13 cellular contexts compared by ENCODE assay signal in genomic region chr3:132342183-132342582, GRCh38. TPM values are rescaled to one million over a fixed set of nuclear protein-coding genes. Genes with fewer than 3 reads are reported as not detected.
DNase-seq lines count a peak whose midpoint lies in the region; ATAC-seq, FAIRE-seq and TF ChIP-seq lines count a peak whose summit lies in the region.
"Had no signal": no experiment of that assay in that cellular context is flagged by ENCODE, and none has a peak within 500 bp of the region (broad histone marks: within the 10 kb centered on the region; RNA-seq: fewer than 3 reads in every experiment).

No MANE protein-coding gene starts in this region.

- H2BK12ac ChIP-seq in trophoblast cell (ENCODE audit: low read length): no peak overlapping the region

- H3K4ac ChIP-seq in trophoblast cell (ENCODE audit: low read depth, low read length): no peak overlapping the region

- no peaks in the 10 kb centered on the region for H3K79me2 ChIP-seq in trophoblast cell (ENCODE audit: control insufficient read depth, insufficient read depth, low read length, poor library complexity)

- no peak overlapping the region for H2AK5ac ChIP-seq in trophoblast cell (ENCODE audit: low read length)

- no peak overlapping the region for H3K18ac ChIP-seq in trophoblast cell (ENCODE audit: low read length)

- H3K9ac ChIP-seq in trophoblast cell (ENCODE audit: low read length): no peak overlapping the region
- H3K9ac ChIP-seq: BLaER1 had no signal

- H3K4me1 ChIP-seq in right cardiac atrium (ENCODE audit: control insufficient read depth, insufficient read depth, low read length): no peaks in the 10 kb centered on the region
- H3K4me1 ChIP-seq in heart left ventricle: peaks cover 0 to 9% (median 0%) of the 10 kb centered on the region in 12 donors
- H3K4me1 ChIP-seq in RWPE2 (ENCODE audit: insufficient read depth, poor library complexity, severe bottlenecking): peaks cover 10% of the 10 kb centered on the region
- H3K4me1 ChIP-seq in trophoblast cell (ENCODE audit: control insufficient read depth in 1 of 2, insufficient read depth in 2 of 2, low read length in 2 of 2): peaks cover 0 to 3% of the 10 kb centered on the region in 2 experiments
- H3K4me1 ChIP-seq: BLaER1 had no signal

- H3K9me3 ChIP-seq in right cardiac atrium (ENCODE audit: control insufficient read depth, low read length) (no peaks in the 10 kb centered on the region), heart left ventricle (no peaks in the 10 kb centered on the region), RWPE2 (ENCODE audit: severe bottlenecking) (no peaks in the 10 kb centered on the region), trophoblast cell (ENCODE audit: insufficient read depth, low read depth, low read length) (no peaks in the 10 kb centered on the region)
- H3K9me3 ChIP-seq: BLaER1 had no signal

- H3K27ac ChIP-seq in right cardiac atrium (ENCODE audit: low read length) (no peak overlapping the region), heart left ventricle (no peak overlapping the region), RWPE2 (ENCODE audit: poor library complexity, severe bottlenecking) (no peak overlapping the region), trophoblast cell (ENCODE audit: low read depth, low read length) (no peak overlapping the region)
- H3K27ac ChIP-seq: BLaER1 had no signal

- H3K79me1 ChIP-seq in trophoblast cell (ENCODE audit: low read length): no peaks in the 10 kb centered on the region

- H3K14ac ChIP-seq in trophoblast cell (ENCODE audit: low read length): no peak overlapping the region

- intact Hi-C loops in right cardiac atrium (cut with DNase I): loop anchor here in 3 of 4 donors (2.0 to 5.0 kb wide), 3 partner anchors 85 to 90 kb away; no protein-coding TSS in a partner anchor
- intact Hi-C loops in heart left ventricle (cut with DNase I): loop anchor here in 7 of 10 donors (2.0 to 10.0 kb wide), 4 partner anchors 85 to 297 kb away; no protein-coding TSS in a partner anchor

- ATAC-seq in right cardiac atrium (peak; percentile 65 to 81), heart left ventricle (no peak), RWPE2 (ENCODE audit: low read depth) (peak; percentile 83)
- ATAC-seq: stimulated activated memory B cell treated with anti-CD40 and anti-IgM and Interleukin-4, amounts not matched to agents 10 μg/mL and 1 μg/mL and 100 μg/mL, for 72 hours had no signal

- WGBS in right cardiac atrium: 48% methylated on average over 5 of the region's 5 CpGs
- 53 to 64% (median 61%) methylated on average over 5 of the region's 5 CpGs for WGBS in heart left ventricle, 4 donors
- no CpG with 5 or more reads among the region's 5 CpGs for WGBS in trophoblast cell (ENCODE audit: extremely low coverage, insufficient coverage, insufficient read length)

- H3K4me3 ChIP-seq in right cardiac atrium (ENCODE audit: low read length) (no peak overlapping the region), heart left ventricle (no peak overlapping the region), RWPE2 (ENCODE audit: severe bottlenecking) (no peak overlapping the region), foreskin fibroblast (ENCODE audit: low read depth in 1 of 2, low read length in 2 of 2) (no peak overlapping the region), trophoblast cell (ENCODE audit: low read depth, low read length) (no peak overlapping the region)
- H3K4me3 ChIP-seq: BLaER1 had no signal

- H4K91ac ChIP-seq in trophoblast cell (ENCODE audit: low read depth, low read length): no peak overlapping the region

- H2BK120ac ChIP-seq in trophoblast cell (ENCODE audit: insufficient read depth, low read length, poor library complexity): no peak overlapping the region

- no peak overlapping the region for H3K4me2 ChIP-seq in trophoblast cell (ENCODE audit: low read length)
- H3K4me2 ChIP-seq: BLaER1 had no signal

- no peaks in the 10 kb centered on the region for H3K27me3 ChIP-seq in right cardiac atrium (ENCODE audit: control insufficient read depth, insufficient read depth)
- H3K27me3 ChIP-seq in heart left ventricle: no peaks in the 10 kb centered on the region
- no peaks in the 10 kb centered on the region for H3K27me3 ChIP-seq in RWPE2 (ENCODE audit: insufficient read depth, poor library complexity, severe bottlenecking)
- no peaks in the 10 kb centered on the region for H3K27me3 ChIP-seq in trophoblast cell (ENCODE audit: insufficient read depth, low read length)
- H3K27me3 ChIP-seq: BLaER1 had no signal

- no peak for TF ChIP-seq POLR2A in heart left ventricle (IDR thresholded peaks at IDR 0.05)

- no peak overlapping the region for H2AFZ ChIP-seq in trophoblast cell (ENCODE audit: insufficient read depth, low read length, poor library complexity)

- peaks cover 0 to 6% (median 0%) of the 10 kb centered on the region in 9 donors for H3K36me3 ChIP-seq in heart left ventricle
- no peaks in the 10 kb centered on the region for H3K36me3 ChIP-seq in RWPE2 (ENCODE audit: low read depth)
- peaks cover 0 to 2% of the 10 kb centered on the region in 2 experiments for H3K36me3 ChIP-seq in trophoblast cell (ENCODE audit: control insufficient read depth in 1 of 2, insufficient read depth in 2 of 2, low read length in 2 of 2)
- H3K36me3 ChIP-seq: BLaER1 had no signal

- TF ChIP-seq CTCF in heart left ventricle (IDR thresholded peaks at IDR 0.05) (peak in 1 of 12 donors; percentile 7), RWPE2 (IDR thresholded peaks at IDR 0.05; ENCODE audit: poor library complexity, severe bottlenecking) (no peak), foreskin fibroblast (IDR thresholded peaks at IDR 0.05; ENCODE audit: low read depth, low read length) (no peak)

- no peak overlapping the region for H2BK5ac ChIP-seq in trophoblast cell (ENCODE audit: low read depth, low read length, poor library complexity)

- no peak overlapping the region for H3K23ac ChIP-seq in trophoblast cell (ENCODE audit: low read length)

- FAIRE-seq in GM19239 (lab: Jason Lieb, UNC): no peak

- H4K12ac ChIP-seq in trophoblast cell (ENCODE audit: low read depth, low read length): no peak overlapping the region

- no peak overlapping the region for H4K8ac ChIP-seq in trophoblast cell (ENCODE audit: low read depth, low read length)

- peak in 1 of 3 donors; percentile 34 for DNase-seq in right cardiac atrium
- no peak for DNase-seq in heart left ventricle
- DNase-seq in RWPE2 (ENCODE audit: low spot score): no peak
- DNase-seq in foreskin fibroblast: peak; percentile 32 to 68
- DNase-seq in activated T-cell treated with anti-CD3 and anti-CD28 coated beads, Interleukin-2, amount 50 U/mL, for 48 hours: no peak
- no peak for DNase-seq in activated CD8-positive, alpha-beta memory T cell treated with anti-CD3 and anti-CD28 coated beads for 24 hours
- no peak for DNase-seq in GM19239 (ENCODE audit: insufficient read length, low spot score)
- DNase-seq in trophoblast cell: no peak
- DNase-seq: activated CD8-positive, alpha-beta memory T cell treated with anti-CD3 and anti-CD28 coated beads, Interleukin-2, amount 50 U/mL, for 4 hours; GOT3; stimulated activated CD4-positive, alpha-beta T cell treated with anti-CD3 and anti-CD28 coated beads, Interleukin-2, amount 100 ng/mL, for 48 hours had no signal

RNA-seq across cellular contexts. Expression of gene ACP3, which starts 25.0 kb away (rescaled TPM):
- total RNA-seq in right cardiac atrium (1 to 10 TPM; 1.0 to 2.3 (median 1.6) TPM), heart left ventricle (1 to 10 TPM in 4 of 9 donors, under 1 TPM in 4, not detected in 1; 0.21 to 6.2 (median 1.0) TPM)
- polyA plus RNA-seq in right cardiac atrium (0.41 TPM), heart left ventricle (under 1 TPM; 0.08 to 0.25 TPM)
- polyA plus RNA-seq in trophoblast cell (2013): 20.2 and 23.0 TPM in 2 replicates

Comparison
In these comparisons a context has a peak if more than half of its experiments do, and no peak if none do; other contexts are left out.
1. ATAC-seq: peak in right cardiac atrium (2 of 2) and RWPE2 (single experiment); none in heart left ventricle (0 of 4).
2. DNase-seq: peak in foreskin fibroblast (2 of 2); none in heart left ventricle (0 of 5), RWPE2 (single experiment), activated T-cell treated with anti-CD3 and anti-CD28 coated beads, Interleukin-2, amount 50 U/mL, for 48 hours (0 of 2), activated CD8-positive, alpha-beta memory T cell treated with anti-CD3 and anti-CD28 coated beads for 24 hours (single experiment), GM19239 (single experiment) and trophoblast cell (0 of 2).